10 cellular contexts compared by ENCODE assay signal in the genomic region with DNA sequence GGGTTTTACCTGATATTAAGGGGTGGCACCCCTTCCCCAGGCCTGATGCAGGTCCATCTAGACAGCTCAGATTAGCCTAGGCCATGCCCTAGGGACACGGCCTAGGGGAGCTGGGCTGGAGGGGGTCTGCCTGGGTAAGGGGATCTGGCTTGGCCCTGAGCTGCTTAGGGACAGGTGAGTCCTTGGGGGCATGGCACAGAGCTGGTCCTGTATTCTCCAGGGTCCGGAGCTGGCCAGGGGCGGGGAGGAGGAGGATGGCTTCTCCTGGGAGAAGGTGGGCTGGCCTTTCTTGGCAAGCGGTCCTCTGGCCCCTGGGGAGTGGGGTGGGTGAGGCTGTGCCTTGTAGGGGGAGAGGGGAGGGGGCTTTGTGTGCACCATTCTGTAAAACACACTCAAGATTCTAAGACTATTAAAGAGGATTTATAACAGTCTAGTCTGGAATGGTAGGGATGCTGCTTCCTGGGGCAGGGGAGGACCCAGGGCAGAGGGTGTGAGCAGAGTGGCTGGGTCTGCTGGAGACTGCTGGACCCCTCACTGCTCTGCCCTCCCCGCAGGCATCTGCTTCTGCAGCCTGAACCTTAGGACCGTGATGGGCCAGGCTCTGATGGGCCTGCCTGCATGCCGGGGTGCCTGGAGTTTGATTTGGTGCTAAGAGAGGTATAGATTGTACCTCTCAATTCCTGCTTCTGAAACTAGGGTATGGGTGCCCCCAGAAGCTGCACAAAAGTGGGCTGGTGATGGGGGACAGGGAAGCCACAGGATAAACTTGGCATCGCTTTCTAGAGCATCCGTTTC. TPM values are rescaled to one million over a fixed set of nuclear protein-coding genes. Genes with fewer than 3 reads are reported as not detected.
DNase-seq lines count a peak whose midpoint lies in the region; ATAC-seq and TF ChIP-seq lines count a peak whose summit lies in the region.
"Had no signal": no experiment of that assay in that cellular context is flagged by ENCODE, and none has a peak within 500 bp of the region (broad histone marks: within the 10 kb centered on the region; RNA-seq: fewer than 3 reads in every experiment).

No MANE protein-coding gene starts in this region.

- H3K9me2 ChIP-seq in PC-9 (ENCODE audit: insufficient read depth), result no peaks in the 10 kb centered on the region

- H3F3A ChIP-seq in PC-9 (ENCODE audit: insufficient read depth, low read depth), result no peaks in the 10 kb centered on the region

- no peaks in the 10 kb centered on the region for H3K27me3 Mint-ChIP-seq in activated CD4-positive, alpha-beta memory T cell treated with anti-CD3 and anti-CD28 coated beads, Interleukin-2, amount 10 ng/mL, durations not matched to agents 7 days and 5 days
- H3K27me3 Mint-ChIP-seq in activated CD4-positive, alpha-beta memory T cell treated with anti-CD3 and anti-CD28 coated beads for 36 hours, result no peaks in the 10 kb centered on the region
- no peaks in the 10 kb centered on the region for H3K27me3 Mint-ChIP-seq in activated B cell treated with CpG ODN at 0.5 μM for 24 hours
- peaks cover 5% of the 10 kb centered on the region for H3K27me3 Mint-ChIP-seq in glutamatergic neuron (ENCODE audit: unreplicated experiment)
- no peaks in the 10 kb centered on the region for H3K27me3 Mint-ChIP-seq in CD4-positive, alpha-beta memory T cell
- H3K27me3 Mint-ChIP-seq: naive B cell had no signal

- 89 to 99% (median 95%) methylated on average over 8 to 9 of the region's 9 CpGs for WGBS in spleen, 5 donors

- no peaks in the 10 kb centered on the region for H3K9me3 Mint-ChIP-seq in activated CD4-positive, alpha-beta memory T cell treated with anti-CD3 and anti-CD28 coated beads, Interleukin-2, amount 10 ng/mL, durations not matched to agents 7 days and 5 days
- no peaks in the 10 kb centered on the region for H3K9me3 Mint-ChIP-seq in activated CD4-positive, alpha-beta memory T cell treated with anti-CD3 and anti-CD28 coated beads for 36 hours
- H3K9me3 Mint-ChIP-seq in activated B cell treated with CpG ODN at 0.5 μM for 24 hours (no peaks in the 10 kb centered on the region), glutamatergic neuron (ENCODE audit: unreplicated experiment) (peaks cover 2% of the 10 kb centered on the region)
- H3K9me3 Mint-ChIP-seq in CD4-positive, alpha-beta memory T cell, result peaks cover 0 to 2% (median 0%) of the 10 kb centered on the region in 8 donors
- H3K9me3 Mint-ChIP-seq: naive B cell had no signal

- no peaks in the 10 kb centered on the region for H4K20me1 ChIP-seq in PC-9 (ENCODE audit: insufficient read depth)

- no peak overlapping the region for H2AFZ ChIP-seq in PC-9

- H3K36me3 Mint-ChIP-seq in activated CD4-positive, alpha-beta memory T cell treated with anti-CD3 and anti-CD28 coated beads, Interleukin-2, amount 10 ng/mL, durations not matched to agents 7 days and 5 days (ENCODE audit: low read depth), result peaks cover 48% of the 10 kb centered on the region
- peaks cover 37% of the 10 kb centered on the region for H3K36me3 Mint-ChIP-seq in activated CD4-positive, alpha-beta memory T cell treated with anti-CD3 and anti-CD28 coated beads for 36 hours
- H3K36me3 Mint-ChIP-seq in activated B cell treated with CpG ODN at 0.5 μM for 24 hours (ENCODE audit: low read depth) (peaks cover 79% of the 10 kb centered on the region), glutamatergic neuron (ENCODE audit: unreplicated experiment) (no peaks in the 10 kb centered on the region)
- peaks cover 26 to 41% of the 10 kb centered on the region in 2 donors for H3K36me3 Mint-ChIP-seq in CD4-positive, alpha-beta memory T cell

- H3K9me3 ChIP-seq in spleen, result no peaks in the 10 kb centered on the region
- no peaks in the 10 kb centered on the region for H3K9me3 ChIP-seq in CD4-positive, alpha-beta memory T cell (ENCODE audit: control insufficient read depth in 1 of 2, low read length in 2 of 2)
- no peaks in the 10 kb centered on the region for H3K9me3 ChIP-seq in PC-9 (ENCODE audit: insufficient read depth, low read depth)

- H3K4me2 ChIP-seq in PC-9, result no peak overlapping the region

- intact Hi-C loops in activated CD4-positive, alpha-beta memory T cell treated with anti-CD3 and anti-CD28 coated beads for 36 hours (cut with micrococcal nuclease), result loop anchor here (5.0 kb wide), 1 partner anchor 272 kb away; no protein-coding TSS in a partner anchor
- intact Hi-C loops in activated B cell treated with CpG ODN at 0.5 μM for 24 hours (cut with micrococcal nuclease), result loop anchor here (5.0 to 10.0 kb wide), 2 partner anchors 482 to 505 kb away; no protein-coding TSS in a partner anchor
- intact Hi-C loops in spleen (cut with DNase I; ENCODE audit: low total_unique reads), result loop anchor here (5.0 kb wide), 1 partner anchor 292 kb away; no protein-coding TSS in a partner anchor
- intact Hi-C loops in CD4-positive, alpha-beta memory T cell (cut with micrococcal nuclease), result loop anchor here (2.0 kb wide), 1 partner anchor 107 kb away; the partner anchor contains the start of gene TSPAN18
- intact Hi-C loops in PC-9 (cut with micrococcal nuclease; ENCODE audit: unreplicated experiment), result loop anchor here (2.0 to 10.0 kb wide), 6 partner anchors 107 to 523 kb away; partner anchors contain the start of genes EXT2 and TSPAN18

- no peak overlapping the region for H3K27ac ChIP-seq in spleen
- no peak overlapping the region for H3K27ac ChIP-seq in CD4-positive, alpha-beta memory T cell (ENCODE audit: low read depth, low read length)
- no peak overlapping the region for H3K27ac ChIP-seq in PC-9
- H3K27ac ChIP-seq: skin epidermis had no signal

- no peak overlapping the region for H3K4me3 Mint-ChIP-seq in activated CD4-positive, alpha-beta memory T cell treated with anti-CD3 and anti-CD28 coated beads, Interleukin-2, amount 10 ng/mL, durations not matched to agents 7 days and 5 days
- H3K4me3 Mint-ChIP-seq in activated CD4-positive, alpha-beta memory T cell treated with anti-CD3 and anti-CD28 coated beads for 36 hours, result no peak overlapping the region
- no peak overlapping the region for H3K4me3 Mint-ChIP-seq in activated B cell treated with CpG ODN at 0.5 μM for 24 hours
- H3K4me3 Mint-ChIP-seq in glutamatergic neuron (ENCODE audit: unreplicated experiment), result no peak overlapping the region
- H3K4me3 Mint-ChIP-seq in CD4-positive, alpha-beta memory T cell, result no peak overlapping the region
- H3K4me3 Mint-ChIP-seq: naive B cell had no signal

- TF ChIP-seq CTCF in activated B cell treated with CpG ODN at 0.5 μM for 24 hours (IDR thresholded peaks at IDR 0.05), result no peak
- no peak for TF ChIP-seq CTCF in glutamatergic neuron (IDR thresholded peaks at IDR 0.05; ENCODE audit: partially characterized antibody, unreplicated experiment)
- TF ChIP-seq CTCF in spleen (IDR thresholded peaks at IDR 0.05 in 8 of 11, conservative IDR thresholded peaks at IDR 0.05 in 3 of 11), result no peak
- no peak for TF ChIP-seq CTCF in PC-9 (conservative IDR thresholded peaks at IDR 0.05)

- H3K36me3 ChIP-seq in spleen (peaks cover 0 to 78% (median 30%) of the 10 kb centered on the region in 6 donors), PC-9 (ENCODE audit: low read depth) (no peaks in the 10 kb centered on the region)
- peaks cover 26% of the 10 kb centered on the region for H3K36me3 ChIP-seq in CD4-positive, alpha-beta memory T cell (ENCODE audit: insufficient read depth, low read length)

- H3K27ac Mint-ChIP-seq in activated CD4-positive, alpha-beta memory T cell treated with anti-CD3 and anti-CD28 coated beads, Interleukin-2, amount 10 ng/mL, durations not matched to agents 7 days and 5 days, result no peak overlapping the region
- no peak overlapping the region for H3K27ac Mint-ChIP-seq in activated CD4-positive, alpha-beta memory T cell treated with anti-CD3 and anti-CD28 coated beads for 36 hours
- H3K27ac Mint-ChIP-seq in activated B cell treated with CpG ODN at 0.5 μM for 24 hours (peak overlapping the region; percentile 70), glutamatergic neuron (ENCODE audit: unreplicated experiment) (peak overlapping the region; percentile 1)
- H3K27ac Mint-ChIP-seq in CD4-positive, alpha-beta memory T cell, result peak overlapping the region in 1 of 7 donors; percentile 52

- H3K4me3 ChIP-seq in spleen, result no peak overlapping the region
- H3K4me3 ChIP-seq in CD4-positive, alpha-beta memory T cell (ENCODE audit: low read length in 2 of 2), result no peak overlapping the region
- H3K4me3 ChIP-seq in PC-9, result no peak overlapping the region
- H3K4me3 ChIP-seq: skin epidermis had no signal

- TF ChIP-seq POLR2A in spleen (IDR thresholded peaks at IDR 0.05), result no peak
- TF ChIP-seq POLR2A in GM18505 (IDR thresholded peaks at IDR 0.05; ENCODE audit: borderline replicate concordance, extremely low read depth, insufficient read depth, insufficient read length), result no peak

- BruUV-seq in PC-9 (replicated peaks; lab: Mats Ljungman, UMichigan), result no TSS peak

- peak; percentile 13 for DNase-seq in activated CD4-positive, alpha-beta memory T cell treated with anti-CD3 and anti-CD28 coated beads, Interleukin-2, amount 10 ng/mL, durations not matched to agents 7 days and 5 days
- no peak for DNase-seq in activated CD4-positive, alpha-beta memory T cell treated with anti-CD3 and anti-CD28 coated beads for 36 hours
- no peak for DNase-seq in activated B cell treated with CpG ODN at 0.5 μM for 24 hours
- DNase-seq in glutamatergic neuron, result no peak
- peak; percentile 73 for DNase-seq in spleen
- no peak for DNase-seq in CD4-positive, alpha-beta memory T cell
- no peak for DNase-seq in PC-9
- DNase-seq: naive B cell had no signal

- no peak for ATAC-seq in activated B cell treated with CpG ODN at 0.5 μM for 24 hours (ENCODE audit: low read depth)
- ATAC-seq in GM18505 (IDR thresholded peaks at IDR 0.05; ENCODE audit: unreplicated experiment), result no peak

- CTCF ChIA-PET in activated CD4-positive, alpha-beta memory T cell treated with anti-CD3 and anti-CD28 coated beads, Interleukin-2, amount 10 ng/mL, durations not matched to agents 7 days and 5 days (lab: Charles Lee), result interaction anchor here (0.9 to 14.5 kb wide), 6 partner anchors 8 to 292 kb away, joined by 3 to 425 read pairs (median 8); no protein-coding TSS in a partner anchor
- CTCF ChIA-PET in activated CD4-positive, alpha-beta memory T cell treated with anti-CD3 and anti-CD28 coated beads for 36 hours (lab: Charles Lee), result interaction anchor here (0.6 to 16.5 kb wide), 13 partner anchors 8 to 291 kb away, joined by 3 to 576 read pairs (median 4); partner anchors contain the start of gene CD82
- CTCF ChIA-PET in activated B cell treated with CpG ODN at 0.5 μM for 24 hours (lab: Charles Lee) (interaction anchor here (0.7 to 16.7 kb wide), 6 partner anchors 8 to 156 kb away, joined by 3 to 398 read pairs (median 4); partner anchors contain the start of gene CD82), PC-9 (lab: Charles Lee) (no interaction called here)
- CTCF ChIA-PET in CD4-positive, alpha-beta memory T cell (lab: Charles Lee; ENCODE audit: partially characterized antibody), result interaction anchor here (0.9 to 6.0 kb wide), 9 partner anchors 8 to 291 kb away, joined by 3 to 75 read pairs (median 10); no protein-coding TSS in a partner anchor

- POLR2A ChIA-PET in activated CD4-positive, alpha-beta memory T cell treated with anti-CD3 and anti-CD28 coated beads, Interleukin-2, amount 10 ng/mL, durations not matched to agents 7 days and 5 days (lab: Charles Lee), result interaction anchor here (0.8 to 1.1 kb wide), 2 partner anchors 8 to 269 kb away, joined by 3 read pairs; no protein-coding TSS in a partner anchor
- POLR2A ChIA-PET in activated CD4-positive, alpha-beta memory T cell treated with anti-CD3 and anti-CD28 coated beads for 36 hours (lab: Charles Lee), result no interaction called here
- POLR2A ChIA-PET in activated B cell treated with CpG ODN at 0.5 μM for 24 hours (lab: Charles Lee), result interaction anchor here (0.7 to 3.2 kb wide), 3 partner anchors 8 to 64 kb away, joined by 3 to 24 read pairs (median 3); no protein-coding TSS in a partner anchor
- POLR2A ChIA-PET in CD4-positive, alpha-beta memory T cell (lab: Charles Lee; ENCODE audit: partially characterized antibody), result interaction anchor here (1.0 to 1.7 kb wide), 2 partner anchors 24 to 57 kb away, joined by 3 to 4 read pairs; no protein-coding TSS in a partner anchor
- POLR2A ChIA-PET in PC-9 (lab: Charles Lee; ENCODE audit: unreplicated experiment), result no interaction called here

- H3K4me1 Mint-ChIP-seq in activated CD4-positive, alpha-beta memory T cell treated with anti-CD3 and anti-CD28 coated beads, Interleukin-2, amount 10 ng/mL, durations not matched to agents 7 days and 5 days, result peaks cover 18% of the 10 kb centered on the region
- peaks cover 41% of the 10 kb centered on the region for H3K4me1 Mint-ChIP-seq in activated CD4-positive, alpha-beta memory T cell treated with anti-CD3 and anti-CD28 coated beads for 36 hours (ENCODE audit: low read depth)
- H3K4me1 Mint-ChIP-seq in activated B cell treated with CpG ODN at 0.5 μM for 24 hours (peaks cover 70% of the 10 kb centered on the region), glutamatergic neuron (ENCODE audit: low read depth, unreplicated experiment) (peaks cover 19% of the 10 kb centered on the region)
- peaks cover 21 to 66% (median 51%) of the 10 kb centered on the region in 4 donors for H3K4me1 Mint-ChIP-seq in CD4-positive, alpha-beta memory T cell

- H3K27me3 ChIP-seq in spleen (replicated peaks in 1 of 7), result no peaks in the 10 kb centered on the region
- H3K27me3 ChIP-seq in CD4-positive, alpha-beta memory T cell (ENCODE audit: insufficient read depth, low read length), result no peaks in the 10 kb centered on the region
- H3K27me3 ChIP-seq in PC-9 (ENCODE audit: insufficient read depth, low read depth), result no peaks in the 10 kb centered on the region

- no peaks in the 10 kb centered on the region for H3K79me2 ChIP-seq in PC-9 (ENCODE audit: low read depth)

- H3K4me1 ChIP-seq in spleen, result peaks cover 20 to 63% (median 47%) of the 10 kb centered on the region in 6 donors
- peaks cover 39% of the 10 kb centered on the region for H3K4me1 ChIP-seq in CD4-positive, alpha-beta memory T cell (ENCODE audit: insufficient read depth, low read length)
- H3K4me1 ChIP-seq in PC-9 (replicated peaks; ENCODE audit: insufficient read depth), result no peaks in the 10 kb centered on the region

RNA-seq across cellular contexts. Expression of gene CD82, which starts 54.7 kb away (rescaled TPM):
- total RNA-seq in activated CD4-positive, alpha-beta memory T cell treated with anti-CD3 and anti-CD28 coated beads, Interleukin-2, amount 10 ng/mL, durations not matched to agents 7 days and 5 days, result 100 to 1,000 TPM; 193 to 208 TPM
- total RNA-seq in activated CD4-positive, alpha-beta memory T cell treated with anti-CD3 and anti-CD28 coated beads for 36 hours, result 100 to 1,000 TPM; 243 to 277 TPM
- 728 and 770 TPM in 2 replicates for total RNA-seq in activated B cell treated with CpG ODN at 0.5 μM for 24 hours
- total RNA-seq in glutamatergic neuron (ENCODE audit: unreplicated experiment), result 4.4 TPM
- 100 to 1,000 TPM in 4 of 7 donors, 10 to 100 TPM in 3; 65.3 to 174 (median 125) TPM for total RNA-seq in spleen
- polyA plus RNA-seq in spleen, result 100 to 1,000 TPM in 1 of 3 donors, 10 to 100 TPM in 2; 27.8 to 111 (median 35.3) TPM
- 100 to 1,000 TPM; 130 to 133 TPM for total RNA-seq in CD4-positive, alpha-beta memory T cell
- polyA plus RNA-seq in CD4-positive, alpha-beta memory T cell, result 100 to 1,000 TPM; 250 to 260 TPM
- total RNA-seq in PC-9 (2021), result 30.7 and 46.0 TPM in 2 replicates

Comparison
In these comparisons a context has a peak if more than half of its experiments do, and no peak if none do; other contexts are left out.
1. DNase-seq: peak in activated CD4-positive, alpha-beta memory T cell treated with anti-CD3 and anti-CD28 coated beads, Interleukin-2, amount 10 ng/mL, durations not matched to agents 7 days and 5 days (single experiment) and spleen (single experiment); none in activated CD4-positive, alpha-beta memory T cell treated with anti-CD3 and anti-CD28 coated beads for 36 hours (single experiment), activated B cell treated with CpG ODN at 0.5 μM for 24 hours (single experiment), glutamatergic neuron (single experiment), CD4-positive, alpha-beta memory T cell (0 of 5) and PC-9 (0 of 2).
2. POLR2A ChIA-PET loops: an anchor here in activated CD4-positive, alpha-beta memory T cell treated with anti-CD3 and anti-CD28 coated beads, Interleukin-2, amount 10 ng/mL, durations not matched to agents 7 days and 5 days (0.8 to 1.1 kb wide), activated B cell treated with CpG ODN at 0.5 μM for 24 hours (0.7 to 3.2 kb wide) and CD4-positive, alpha-beta memory T cell (1.0 to 1.7 kb wide); none called in activated CD4-positive, alpha-beta memory T cell treated with anti-CD3 and anti-CD28 coated beads for 36 hours and PC-9.
3. H3K27ac Mint-ChIP-seq: peak in activated B cell treated with CpG ODN at 0.5 μM for 24 hours (single experiment) and glutamatergic neuron (single experiment); none in activated CD4-positive, alpha-beta memory T cell treated with anti-CD3 and anti-CD28 coated beads, Interleukin-2, amount 10 ng/mL, durations not matched to agents 7 days and 5 days (single experiment) and activated CD4-positive, alpha-beta memory T cell treated with anti-CD3 and anti-CD28 coated beads for 36 hours (single experiment).